ENCODE assay signal across 1 cellular context in the genomic region with DNA sequence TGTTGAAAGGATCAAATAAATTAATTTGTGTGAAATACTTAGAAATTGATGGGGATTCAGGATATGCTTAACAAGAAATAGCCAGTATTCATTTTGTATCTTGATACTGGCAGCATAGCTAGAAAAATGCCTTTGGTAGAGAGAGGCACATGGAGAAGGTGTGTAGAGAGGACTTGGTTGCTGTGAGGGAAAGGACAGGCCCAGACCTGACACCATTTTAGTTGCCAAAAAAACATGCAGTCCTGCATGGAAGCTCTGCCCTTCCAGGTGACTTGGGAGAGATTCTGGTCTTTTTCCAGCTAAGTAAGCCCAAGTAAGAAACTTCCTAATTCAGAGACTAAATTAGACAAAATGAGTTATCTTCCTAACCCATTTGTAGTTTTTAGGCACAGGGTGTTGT.
TF ChIP-seq lines count a peak whose summit lies in the region.

No MANE protein-coding gene starts in this region.

TF ChIP-seq in GM23338, 12 proteins besides CTCF, POLR2A, EP300 and RAD21:
- TF ChIP-seq EZH2 (IDR thresholded peaks at IDR 0.05; ENCODE audit: low read depth, unreplicated experiment) (no peak), JUNB (IDR thresholded peaks at IDR 0.05; ENCODE audit: unreplicated experiment) (no peak), CREB1 (CRISPR knock-in tag; IDR thresholded peaks at IDR 0.05; ENCODE audit: low read depth) (no peak), ZNF331 (CRISPR knock-in tag; IDR thresholded peaks at IDR 0.05; ENCODE audit: low read depth) (no peak), STAT1 (IDR thresholded peaks at IDR 0.05; ENCODE audit: unreplicated experiment) (no peak), ZNF114 (CRISPR knock-in tag; IDR thresholded peaks at IDR 0.05) (no peak), NANOG (IDR thresholded peaks at IDR 0.05; ENCODE audit: borderline replicate concordance) (no peak), POLR2AphosphoS5 (IDR thresholded peaks at IDR 0.05; ENCODE audit: low read depth) (no peak), EZH2phosphoT487 (IDR thresholded peaks at IDR 0.05; ENCODE audit: unreplicated experiment) (no peak)
- TF ChIP-seq, protein P1, sequence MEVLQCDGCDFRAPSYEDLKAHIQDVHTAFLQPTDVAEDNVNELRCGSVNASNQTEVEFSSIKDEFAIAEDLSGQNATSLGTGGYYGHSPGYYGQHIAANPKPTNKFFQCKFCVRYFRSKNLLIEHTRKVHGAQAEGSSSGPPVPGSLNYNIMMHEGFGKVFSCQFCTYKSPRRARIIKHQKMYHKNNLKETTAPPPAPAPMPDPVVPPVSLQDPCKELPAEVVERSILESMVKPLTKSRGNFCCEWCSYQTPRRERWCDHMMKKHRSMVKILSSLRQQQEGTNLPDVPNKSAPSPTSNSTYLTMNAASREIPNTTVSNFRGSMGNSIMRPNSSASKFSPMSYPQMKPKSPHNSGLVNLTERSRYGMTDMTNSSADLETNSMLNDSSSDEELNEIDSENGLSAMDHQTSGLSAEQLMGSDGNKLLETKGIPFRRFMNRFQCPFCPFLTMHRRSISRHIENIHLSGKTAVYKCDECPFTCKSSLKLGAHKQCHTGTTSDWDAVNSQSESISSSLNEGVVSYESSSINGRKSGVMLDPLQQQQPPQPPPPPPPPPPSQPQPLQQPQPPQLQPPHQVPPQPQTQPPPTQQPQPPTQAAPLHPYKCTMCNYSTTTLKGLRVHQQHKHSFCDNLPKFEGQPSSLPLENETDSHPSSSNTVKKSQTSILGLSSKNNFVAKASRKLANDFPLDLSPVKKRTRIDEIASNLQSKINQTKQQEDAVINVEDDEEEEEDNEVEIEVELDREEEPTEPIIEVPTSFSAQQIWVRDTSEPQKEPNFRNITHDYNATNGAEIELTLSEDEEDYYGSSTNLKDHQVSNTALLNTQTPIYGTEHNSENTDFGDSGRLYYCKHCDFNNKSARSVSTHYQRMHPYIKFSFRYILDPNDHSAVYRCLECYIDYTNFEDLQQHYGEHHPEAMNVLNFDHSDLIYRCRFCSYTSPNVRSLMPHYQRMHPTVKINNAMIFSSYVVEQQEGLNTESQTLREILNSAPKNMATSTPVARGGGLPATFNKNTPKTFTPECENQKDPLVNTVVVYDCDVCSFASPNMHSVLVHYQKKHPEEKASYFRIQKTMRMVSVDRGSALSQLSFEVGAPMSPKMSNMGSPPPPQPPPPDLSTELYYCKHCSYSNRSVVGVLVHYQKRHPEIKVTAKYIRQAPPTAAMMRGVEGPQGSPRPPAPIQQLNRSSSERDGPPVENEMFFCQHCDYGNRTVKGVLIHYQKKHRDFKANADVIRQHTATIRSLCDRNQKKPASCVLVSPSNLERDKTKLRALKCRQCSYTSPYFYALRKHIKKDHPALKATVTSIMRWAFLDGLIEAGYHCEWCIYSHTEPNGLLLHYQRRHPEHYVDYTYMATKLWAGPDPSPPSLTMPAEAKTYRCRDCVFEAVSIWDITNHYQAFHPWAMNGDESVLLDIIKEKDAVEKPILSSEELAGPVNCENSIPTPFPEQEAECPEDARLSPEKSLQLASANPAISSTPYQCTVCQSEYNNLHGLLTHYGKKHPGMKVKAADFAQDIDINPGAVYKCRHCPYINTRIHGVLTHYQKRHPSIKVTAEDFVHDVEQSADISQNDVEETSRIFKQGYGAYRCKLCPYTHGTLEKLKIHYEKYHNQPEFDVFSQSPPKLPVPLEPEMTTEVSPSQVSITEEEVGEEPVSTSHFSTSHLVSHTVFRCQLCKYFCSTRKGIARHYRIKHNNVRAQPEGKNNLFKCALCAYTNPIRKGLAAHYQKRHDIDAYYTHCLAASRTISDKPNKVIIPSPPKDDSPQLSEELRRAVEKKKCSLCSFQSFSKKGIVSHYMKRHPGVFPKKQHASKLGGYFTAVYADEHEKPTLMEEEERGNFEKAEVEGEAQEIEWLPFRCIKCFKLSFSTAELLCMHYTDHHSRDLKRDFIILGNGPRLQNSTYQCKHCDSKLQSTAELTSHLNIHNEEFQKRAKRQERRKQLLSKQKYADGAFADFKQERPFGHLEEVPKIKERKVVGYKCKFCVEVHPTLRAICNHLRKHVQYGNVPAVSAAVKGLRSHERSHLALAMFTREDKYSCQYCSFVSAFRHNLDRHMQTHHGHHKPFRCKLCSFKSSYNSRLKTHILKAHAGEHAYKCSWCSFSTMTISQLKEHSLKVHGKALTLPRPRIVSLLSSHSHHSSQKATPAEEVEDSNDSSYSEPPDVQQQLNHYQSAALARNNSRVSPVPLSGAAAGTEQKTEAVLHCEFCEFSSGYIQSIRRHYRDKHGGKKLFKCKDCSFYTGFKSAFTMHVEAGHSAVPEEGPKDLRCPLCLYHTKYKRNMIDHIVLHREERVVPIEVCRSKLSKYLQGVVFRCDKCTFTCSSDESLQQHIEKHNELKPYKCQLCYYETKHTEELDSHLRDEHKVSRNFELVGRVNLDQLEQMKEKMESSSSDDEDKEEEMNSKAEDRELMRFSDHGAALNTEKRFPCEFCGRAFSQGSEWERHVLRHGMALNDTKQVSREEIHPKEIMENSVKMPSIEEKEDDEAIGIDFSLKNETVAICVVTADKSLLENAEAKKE (CRISPR knock-in tag; IDR thresholded peaks at IDR 0.05), result no peak
- TF ChIP-seq, protein P2, sequence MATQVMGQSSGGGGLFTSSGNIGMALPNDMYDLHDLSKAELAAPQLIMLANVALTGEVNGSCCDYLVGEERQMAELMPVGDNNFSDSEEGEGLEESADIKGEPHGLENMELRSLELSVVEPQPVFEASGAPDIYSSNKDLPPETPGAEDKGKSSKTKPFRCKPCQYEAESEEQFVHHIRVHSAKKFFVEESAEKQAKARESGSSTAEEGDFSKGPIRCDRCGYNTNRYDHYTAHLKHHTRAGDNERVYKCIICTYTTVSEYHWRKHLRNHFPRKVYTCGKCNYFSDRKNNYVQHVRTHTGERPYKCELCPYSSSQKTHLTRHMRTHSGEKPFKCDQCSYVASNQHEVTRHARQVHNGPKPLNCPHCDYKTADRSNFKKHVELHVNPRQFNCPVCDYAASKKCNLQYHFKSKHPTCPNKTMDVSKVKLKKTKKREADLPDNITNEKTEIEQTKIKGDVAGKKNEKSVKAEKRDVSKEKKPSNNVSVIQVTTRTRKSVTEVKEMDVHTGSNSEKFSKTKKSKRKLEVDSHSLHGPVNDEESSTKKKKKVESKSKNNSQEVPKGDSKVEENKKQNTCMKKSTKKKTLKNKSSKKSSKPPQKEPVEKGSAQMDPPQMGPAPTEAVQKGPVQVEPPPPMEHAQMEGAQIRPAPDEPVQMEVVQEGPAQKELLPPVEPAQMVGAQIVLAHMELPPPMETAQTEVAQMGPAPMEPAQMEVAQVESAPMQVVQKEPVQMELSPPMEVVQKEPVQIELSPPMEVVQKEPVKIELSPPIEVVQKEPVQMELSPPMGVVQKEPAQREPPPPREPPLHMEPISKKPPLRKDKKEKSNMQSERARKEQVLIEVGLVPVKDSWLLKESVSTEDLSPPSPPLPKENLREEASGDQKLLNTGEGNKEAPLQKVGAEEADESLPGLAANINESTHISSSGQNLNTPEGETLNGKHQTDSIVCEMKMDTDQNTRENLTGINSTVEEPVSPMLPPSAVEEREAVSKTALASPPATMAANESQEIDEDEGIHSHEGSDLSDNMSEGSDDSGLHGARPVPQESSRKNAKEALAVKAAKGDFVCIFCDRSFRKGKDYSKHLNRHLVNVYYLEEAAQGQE (IDR thresholded peaks at IDR 0.05; ENCODE audit: unreplicated experiment), result no peak
- TF ChIP-seq, protein P3, sequence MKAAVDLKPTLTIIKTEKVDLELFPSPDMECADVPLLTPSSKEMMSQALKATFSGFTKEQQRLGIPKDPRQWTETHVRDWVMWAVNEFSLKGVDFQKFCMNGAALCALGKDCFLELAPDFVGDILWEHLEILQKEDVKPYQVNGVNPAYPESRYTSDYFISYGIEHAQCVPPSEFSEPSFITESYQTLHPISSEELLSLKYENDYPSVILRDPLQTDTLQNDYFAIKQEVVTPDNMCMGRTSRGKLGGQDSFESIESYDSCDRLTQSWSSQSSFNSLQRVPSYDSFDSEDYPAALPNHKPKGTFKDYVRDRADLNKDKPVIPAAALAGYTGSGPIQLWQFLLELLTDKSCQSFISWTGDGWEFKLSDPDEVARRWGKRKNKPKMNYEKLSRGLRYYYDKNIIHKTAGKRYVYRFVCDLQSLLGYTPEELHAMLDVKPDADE (IDR thresholded peaks at IDR 0.05), result no peak
